ENCODE assay signal across 12 cellular contexts in genomic region chr2:98702896-98703620, GRCh38. TPM values are rescaled to one million over a fixed set of nuclear protein-coding genes. Genes with fewer than 3 reads are reported as not detected.
DNase-seq lines count a peak whose midpoint lies in the region; ATAC-seq and TF ChIP-seq lines count a peak whose summit lies in the region.
"Had no signal": no experiment of that assay in that cellular context is flagged by ENCODE, and none has a peak within 500 bp of the region (broad histone marks: within the 10 kb centered on the region; RNA-seq: fewer than 3 reads in every experiment).

No MANE protein-coding gene starts in this region.

- H3K27me3 ChIP-seq in right atrium auricular region (no peaks in the 10 kb centered on the region), gastrocnemius medialis (no peaks in the 10 kb centered on the region), breast epithelium (no peaks in the 10 kb centered on the region), brain microvascular endothelial cell (replicated peaks) (no peaks in the 10 kb centered on the region)
- H3K27me3 ChIP-seq: ovary had no signal

- no peak for DNase-seq in Calu3
- DNase-seq in activated T-helper 1 cell treated with anti-CD3 and anti-CD28 coated beads, Interleukin-12 subunit alpha, Interleukin-12 subunit beta, Interleukin-2, Interleukin-4 antibody, amounts not matched to agents 30 ng/mL and 10 ng/mL and 1 ng/mL, durations not matched to agents 14 hours and 24 hours and 36 hours (ENCODE audit: low spot score) = no peak
- no peak for DNase-seq in right atrium auricular region (ENCODE audit: low spot score)
- no peak for DNase-seq in gastrocnemius medialis
- DNase-seq in ecto neural progenitor cell (ENCODE audit: low spot score) = no peak
- no peak for DNase-seq in breast epithelium (ENCODE audit: low spot score in 2 of 2)
- DNase-seq in NCI-H2029 treated with DMSO at 0.1 percent for 48 hours (lab: John Stamatoyannopoulos, UW) = no peak
- no peak for DNase-seq in brain microvascular endothelial cell
- DNase-seq: activated gamma-delta T cell, NCI-H2227 treated with DMSO at 0.1 percent for 48 hours had no signal

- in situ Hi-C loops in gastrocnemius medialis (cut with MboI; ENCODE audit: low sequenced_read_pairs in 4 of 4) (no loop called here), brain microvascular endothelial cell (cut with HindIII; ENCODE audit: low pct_ligation_motif_present, low sequenced_read_pairs) (no loop called here)

- peak overlapping the region; percentile 2 for H3K4me3 Mint-ChIP-seq in Calu3 (ENCODE audit: low read depth, unreplicated experiment)
- H3K4me3 Mint-ChIP-seq in activated T-helper 1 cell treated with anti-CD3 and anti-CD28 coated beads, Interleukin-12 subunit alpha, Interleukin-12 subunit beta, Interleukin-2, Interleukin-4 antibody, amounts not matched to agents 30 ng/mL and 10 ng/mL and 1 ng/mL, durations not matched to agents 14 hours and 24 hours and 36 hours = no peak overlapping the region

- H3K4me3 ChIP-seq in right atrium auricular region (no peak overlapping the region), gastrocnemius medialis (no peak overlapping the region), breast epithelium (no peak overlapping the region), brain microvascular endothelial cell (ENCODE audit: low read depth, low read length) (no peak overlapping the region)
- H3K4me3 ChIP-seq: ovary had no signal

- TF ChIP-seq POLR2A in gastrocnemius medialis (IDR thresholded peaks at IDR 0.05) (no peak), breast epithelium (IDR thresholded peaks at IDR 0.05) (no peak)

- H3K27me3 Mint-ChIP-seq in Calu3 (ENCODE audit: unreplicated experiment) = no peaks in the 10 kb centered on the region
- H3K27me3 Mint-ChIP-seq in activated T-helper 1 cell treated with anti-CD3 and anti-CD28 coated beads, Interleukin-12 subunit alpha, Interleukin-12 subunit beta, Interleukin-2, Interleukin-4 antibody, amounts not matched to agents 30 ng/mL and 10 ng/mL and 1 ng/mL, durations not matched to agents 14 hours and 24 hours and 36 hours (ENCODE audit: insufficient read depth) = no peaks in the 10 kb centered on the region

- BruUV-seq in Calu3 (replicated peaks; lab: Mats Ljungman, UMichigan) = no TSS peak

- H3K36me3 ChIP-seq in right atrium auricular region (no peaks in the 10 kb centered on the region), gastrocnemius medialis (no peaks in the 10 kb centered on the region), breast epithelium (no peaks in the 10 kb centered on the region), brain microvascular endothelial cell (replicated peaks) (no peaks in the 10 kb centered on the region)
- H3K36me3 ChIP-seq: ovary had no signal

- no peak for ATAC-seq in gastrocnemius medialis

- H3K27ac ChIP-seq in right atrium auricular region (peak overlapping the region; percentile 70 to 79), gastrocnemius medialis (peak overlapping the region; percentile 36 to 84 (median 71)), breast epithelium (peak overlapping the region in 1 of 2 donors; percentile 29), brain microvascular endothelial cell (no peak overlapping the region)
- H3K27ac ChIP-seq: ovary had no signal

- H3K9me3 ChIP-seq in right atrium auricular region = no peaks in the 10 kb centered on the region
- no peaks in the 10 kb centered on the region for H3K9me3 ChIP-seq in gastrocnemius medialis
- H3K9me3 ChIP-seq in breast epithelium = no peaks in the 10 kb centered on the region
- H3K9me3 ChIP-seq: ovary had no signal

- no peaks in the 10 kb centered on the region for H3K36me3 Mint-ChIP-seq in Calu3 (ENCODE audit: insufficient read depth, unreplicated experiment)
- peaks cover 19% of the 10 kb centered on the region for H3K36me3 Mint-ChIP-seq in activated T-helper 1 cell treated with anti-CD3 and anti-CD28 coated beads, Interleukin-12 subunit alpha, Interleukin-12 subunit beta, Interleukin-2, Interleukin-4 antibody, amounts not matched to agents 30 ng/mL and 10 ng/mL and 1 ng/mL, durations not matched to agents 14 hours and 24 hours and 36 hours (ENCODE audit: low read depth)

- no peaks in the 10 kb centered on the region for H3K9me3 Mint-ChIP-seq in Calu3 (ENCODE audit: low read depth, unreplicated experiment)
- no peaks in the 10 kb centered on the region for H3K9me3 Mint-ChIP-seq in activated T-helper 1 cell treated with anti-CD3 and anti-CD28 coated beads, Interleukin-12 subunit alpha, Interleukin-12 subunit beta, Interleukin-2, Interleukin-4 antibody, amounts not matched to agents 30 ng/mL and 10 ng/mL and 1 ng/mL, durations not matched to agents 14 hours and 24 hours and 36 hours

- intact Hi-C loops in Calu3 (cut with micrococcal nuclease; ENCODE audit: unreplicated experiment) = no loop called here
- intact Hi-C loops in activated T-helper 1 cell treated with anti-CD3 and anti-CD28 coated beads, Interleukin-12 subunit alpha, Interleukin-12 subunit beta, Interleukin-2, Interleukin-4 antibody, amounts not matched to agents 30 ng/mL and 10 ng/mL and 1 ng/mL, durations not matched to agents 14 hours and 24 hours and 36 hours (cut with micrococcal nuclease) = no loop called here
- intact Hi-C loops in gastrocnemius medialis (cut with DNase I; ENCODE audit: low total_unique reads) = no loop called here
- intact Hi-C loops in breast epithelium (cut with DNase I; ENCODE audit: low total_unique reads) = no loop called here

- peaks cover 43% of the 10 kb centered on the region for H3K4me1 Mint-ChIP-seq in Calu3 (ENCODE audit: low read depth, unreplicated experiment)
- H3K4me1 Mint-ChIP-seq in activated T-helper 1 cell treated with anti-CD3 and anti-CD28 coated beads, Interleukin-12 subunit alpha, Interleukin-12 subunit beta, Interleukin-2, Interleukin-4 antibody, amounts not matched to agents 30 ng/mL and 10 ng/mL and 1 ng/mL, durations not matched to agents 14 hours and 24 hours and 36 hours (ENCODE audit: low read depth) = peaks cover 53% of the 10 kb centered on the region

- CTCF ChIA-PET in Calu3 (lab: Charles Lee) = no interaction called here

- no peak overlapping the region for H3K27ac Mint-ChIP-seq in Calu3 (ENCODE audit: unreplicated experiment)
- peak overlapping the region; percentile 58 for H3K27ac Mint-ChIP-seq in activated T-helper 1 cell treated with anti-CD3 and anti-CD28 coated beads, Interleukin-12 subunit alpha, Interleukin-12 subunit beta, Interleukin-2, Interleukin-4 antibody, amounts not matched to agents 30 ng/mL and 10 ng/mL and 1 ng/mL, durations not matched to agents 14 hours and 24 hours and 36 hours

- H3K4me1 ChIP-seq in right atrium auricular region (peaks cover 0 to 74% of the 10 kb centered on the region in 2 donors), gastrocnemius medialis (peaks cover 31 to 35% of the 10 kb centered on the region in 2 donors), breast epithelium (peaks cover 0 to 12% of the 10 kb centered on the region in 2 donors)

- TF ChIP-seq CTCF in Calu3 (IDR thresholded peaks at IDR 0.05; ENCODE audit: unreplicated experiment) (no peak), right atrium auricular region (IDR thresholded peaks at IDR 0.05) (no peak), gastrocnemius medialis (IDR thresholded peaks at IDR 0.05 in 4 of 5, conservative IDR thresholded peaks at IDR 0.05 in 1 of 5) (no peak), breast epithelium (IDR thresholded peaks at IDR 0.05) (no peak), brain microvascular endothelial cell (IDR thresholded peaks at IDR 0.05; ENCODE audit: low read depth, low read length, missing control alignments) (no peak)

RNA-seq across cellular contexts. Expression of gene MGAT4A, which starts 27.9 kb away (rescaled TPM):
- total RNA-seq in Calu3 (2022) (21.8 and 23.0 TPM in 2 replicates), right atrium auricular region (10 to 100 TPM; 13.2 to 37.4 TPM), gastrocnemius medialis (10 to 100 TPM in 3 of 4 donors, 1 to 10 TPM in 1; 4.2 to 14.1 (median 12.2) TPM), breast epithelium (10 to 100 TPM; 28.6 to 41.1 (median 34.4) TPM)
- total RNA-seq in activated T-helper 1 cell treated with anti-CD3 and anti-CD28 coated beads, Interleukin-12 subunit alpha, Interleukin-12 subunit beta, Interleukin-2, Interleukin-4 antibody, amounts not matched to agents 30 ng/mL and 10 ng/mL and 1 ng/mL, durations not matched to agents 14 hours and 24 hours and 36 hours = 47.0 and 49.7 TPM in 2 replicates
- total RNA-seq: RPMI7951 had no signal
